ENCODE assay signal across 8 cellular contexts in the genomic region with DNA sequence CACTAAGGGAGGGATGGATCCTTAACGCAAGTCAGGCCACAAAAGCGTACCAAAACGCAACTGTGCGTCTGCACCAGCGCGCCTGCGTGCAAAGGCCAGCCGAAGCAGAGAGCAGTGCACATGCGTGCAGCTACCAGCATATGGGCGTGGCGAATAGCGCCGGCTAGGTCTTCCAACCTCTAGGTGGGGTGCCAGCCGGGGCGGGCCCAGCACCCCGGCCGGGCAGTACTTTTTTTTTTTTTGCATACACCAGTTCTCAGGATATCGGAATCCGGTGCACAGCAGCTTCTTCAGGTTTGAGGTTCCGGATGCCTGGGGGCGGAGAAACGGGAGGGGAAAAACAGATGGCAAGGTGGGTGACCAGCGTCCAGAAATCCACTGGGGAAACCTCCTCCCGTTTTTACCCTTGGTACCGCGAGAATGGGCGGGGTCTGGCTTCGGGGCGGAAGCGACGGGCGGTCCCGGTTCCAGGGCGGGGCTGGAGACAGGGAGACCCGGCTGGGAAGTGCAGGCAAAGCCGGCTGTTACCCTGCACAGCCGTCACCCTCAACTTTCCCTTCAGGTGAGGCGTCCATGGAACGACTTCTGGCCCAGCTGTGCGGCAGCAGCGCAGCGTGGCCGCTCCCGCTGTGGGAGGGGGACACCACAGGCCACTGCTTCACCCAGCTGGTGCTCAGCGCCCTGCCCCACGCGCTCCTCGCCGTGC. TPM values are rescaled to one million over a fixed set of nuclear protein-coding genes. Genes with fewer than 3 reads are reported as not detected.
DNase-seq lines count a peak whose midpoint lies in the region; ATAC-seq, FAIRE-seq and TF ChIP-seq lines count a peak whose summit lies in the region.

A gene with protein sequence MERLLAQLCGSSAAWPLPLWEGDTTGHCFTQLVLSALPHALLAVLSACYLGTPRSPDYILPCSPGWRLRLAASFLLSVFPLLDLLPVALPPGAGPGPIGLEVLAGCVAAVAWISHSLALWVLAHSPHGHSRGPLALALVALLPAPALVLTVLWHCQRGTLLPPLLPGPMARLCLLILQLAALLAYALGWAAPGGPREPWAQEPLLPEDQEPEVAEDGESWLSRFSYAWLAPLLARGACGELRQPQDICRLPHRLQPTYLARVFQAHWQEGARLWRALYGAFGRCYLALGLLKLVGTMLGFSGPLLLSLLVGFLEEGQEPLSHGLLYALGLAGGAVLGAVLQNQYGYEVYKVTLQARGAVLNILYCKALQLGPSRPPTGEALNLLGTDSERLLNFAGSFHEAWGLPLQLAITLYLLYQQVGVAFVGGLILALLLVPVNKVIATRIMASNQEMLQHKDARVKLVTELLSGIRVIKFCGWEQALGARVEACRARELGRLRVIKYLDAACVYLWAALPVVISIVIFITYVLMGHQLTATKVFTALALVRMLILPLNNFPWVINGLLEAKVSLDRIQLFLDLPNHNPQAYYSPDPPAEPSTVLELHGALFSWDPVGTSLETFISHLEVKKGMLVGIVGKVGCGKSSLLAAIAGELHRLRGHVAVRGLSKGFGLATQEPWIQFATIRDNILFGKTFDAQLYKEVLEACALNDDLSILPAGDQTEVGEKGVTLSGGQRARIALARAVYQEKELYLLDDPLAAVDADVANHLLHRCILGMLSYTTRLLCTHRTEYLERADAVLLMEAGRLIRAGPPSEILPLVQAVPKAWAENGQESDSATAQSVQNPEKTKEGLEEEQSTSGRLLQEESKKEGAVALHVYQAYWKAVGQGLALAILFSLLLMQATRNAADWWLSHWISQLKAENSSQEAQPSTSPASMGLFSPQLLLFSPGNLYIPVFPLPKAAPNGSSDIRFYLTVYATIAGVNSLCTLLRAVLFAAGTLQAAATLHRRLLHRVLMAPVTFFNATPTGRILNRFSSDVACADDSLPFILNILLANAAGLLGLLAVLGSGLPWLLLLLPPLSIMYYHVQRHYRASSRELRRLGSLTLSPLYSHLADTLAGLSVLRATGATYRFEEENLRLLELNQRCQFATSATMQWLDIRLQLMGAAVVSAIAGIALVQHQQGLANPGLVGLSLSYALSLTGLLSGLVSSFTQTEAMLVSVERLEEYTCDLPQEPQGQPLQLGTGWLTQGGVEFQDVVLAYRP (N-terminal part only) (plus strand): TSS at position 136 of the 706 bp plus-strand sequence. CDS start 438 bp downstream, at position 574.

- peak within 1 kb of the TSS; percentile 54 to 96 (median 91) for H3K4me3 ChIP-seq in keratinocyte (ENCODE audit: control insufficient read depth in 2 of 3, extremely low read depth in 1 of 3, insufficient read depth in 2 of 3, low read depth in 1 of 3, low read length in 3 of 3)

- DNase-seq in Ammon's horn (ENCODE audit: low spot score) (peak; percentile 96), NCI-H460 (ENCODE audit: extremely low read depth, low read depth) (peak; percentile 88), cerebellar nuclear complex (lab: John Stamatoyannopoulos, UW) (peak; percentile 81 to 87), keratinocyte (ENCODE audit: low read depth, low spot score) (peak; percentile 84)
- peak; percentile 95 for DNase-seq in activated CD4-positive, CD25-positive, alpha-beta regulatory T cell treated with anti-CD3 and anti-CD28 coated beads, Interleukin-2, amount 50 U/mL, for 72 hours
- peak; percentile 87 to 88 for DNase-seq in stimulated activated CD4-positive, alpha-beta T cell treated with anti-CD3 and anti-CD28 coated beads, Interleukin-15, amount 100 ng/mL, for 1 hour (ENCODE audit: low read depth in 1 of 2, low spot score in 1 of 2)

- no peaks in the 10 kb centered on the region for H3K9me3 ChIP-seq in keratinocyte (ENCODE audit: control insufficient read depth, low read depth, low read length)

- H3K27me3 ChIP-seq in keratinocyte (ENCODE audit: control insufficient read depth, extremely low read depth, insufficient read depth, low read length), result no peaks in the 10 kb centered on the region

- H3K4me1 ChIP-seq in keratinocyte (ENCODE audit: control insufficient read depth, extremely low read depth, insufficient read depth, low read length), result peaks cover 15% of the 10 kb centered on the region

- peak; percentile 93 for FAIRE-seq in keratinocyte (lab: Jason Lieb, UNC)

- H3K79me2 ChIP-seq in keratinocyte (ENCODE audit: control insufficient read depth, insufficient read depth, low read length), result peaks cover 35% of the 10 kb centered on the region

- dilution Hi-C loops in keratinocyte (cut with MboI; ENCODE audit: extremely low pct_ligation_motif_present, low sequenced_read_pairs), result no loop called here

- H3K9ac ChIP-seq in keratinocyte (ENCODE audit: control insufficient read depth, extremely low read depth, insufficient read depth, low read length), result peak within 1 kb of the TSS; percentile 91

- no peaks in the 10 kb centered on the region for H3K9me1 ChIP-seq in keratinocyte (ENCODE audit: control insufficient read depth, extremely low read depth, insufficient read depth, low read length)

- peak within 1 kb of the TSS; percentile 73 for H3K27ac ChIP-seq in keratinocyte (ENCODE audit: control insufficient read depth, insufficient read depth, low read length)

- peaks cover 8 to 17% of the 10 kb centered on the region in 2 experiments for H3K36me3 ChIP-seq in keratinocyte (ENCODE audit: control insufficient read depth in 2 of 2, extremely low read depth in 1 of 2, insufficient read depth in 2 of 2, low read length in 2 of 2)

- TF ChIP-seq CTCF in keratinocyte (optimal IDR thresholded peaks at IDR 0.05 in 1 of 3, IDR thresholded peaks at IDR 0.05 in 1 of 3, conservative IDR thresholded peaks at IDR 0.05 in 1 of 3; ENCODE audit: extremely low read depth in 1 of 3, insufficient read depth in 2 of 3, low read length in 3 of 3), result peak; percentile 42 to 65 (median 55)

- H2AFZ ChIP-seq in keratinocyte (ENCODE audit: control insufficient read depth, low read length), result peak within 1 kb of the TSS; percentile 94

- ATAC-seq in GM19043 (IDR thresholded peaks at IDR 0.05; ENCODE audit: low read depth, unreplicated experiment) (peak; percentile 91), HG03378 (IDR thresholded peaks at IDR 0.05; ENCODE audit: unreplicated experiment) (peak; percentile 89)

- H4K20me1 ChIP-seq in keratinocyte (ENCODE audit: control insufficient read depth, extremely low read depth, insufficient read depth, low read length), result no peaks in the 10 kb centered on the region

- H3K4me2 ChIP-seq in keratinocyte (ENCODE audit: control insufficient read depth, extremely low read depth, insufficient read depth, low read depth, low read length), result peak within 1 kb of the TSS; percentile 85

RNA-seq across cellular contexts. Expression of the gene that starts here (rescaled TPM):
- 6.9 and 9.1 TPM in 2 replicates for total RNA-seq in NCI-H460 (2014; rRNA removed; shearing (Covaris generic))
- polyA plus RNA-seq in NCI-H460 (2014; cell fraction: nucleus; rRNA removed), result 19.3 and 22.2 TPM in 2 replicates
- 17.9 to 30.1 TPM (median 23.0 TPM) in 3 replicates for polyA plus RNA-seq in keratinocyte
- polyA plus RNA-seq in keratinocyte (2011; ENCODE audit: low read depth), result 3.5 TPM
- 9.9 and 14.6 TPM in 2 replicates for polyA plus RNA-seq in keratinocyte (2011; cell fraction: cytosol; rRNA removed)
- polyA plus RNA-seq in keratinocyte (2011; cell fraction: nucleus; rRNA removed), result 103 and 119 TPM in 2 replicates
- 13.7 and 28.9 TPM in 2 replicates for polyA plus RNA-seq in keratinocyte (2012; ENCODE audit: low replicate concordance)
- polyA minus RNA-seq in keratinocyte, result 33.9 to 46.4 TPM (median 35.0 TPM) in 3 replicates
- polyA minus RNA-seq in keratinocyte (2011; cell fraction: cytosol; rRNA and poly(A)+ RNA removed), result 29.9 TPM
- 84.7 and 90.7 TPM in 2 replicates for polyA minus RNA-seq in keratinocyte (2011; cell fraction: nucleus; rRNA and poly(A)+ RNA removed)

Comparison
In these comparisons a context has a peak if more than half of its experiments do, and no peak if none do; other contexts are left out.
1. Peak in every context shown above with its lines: DNase-seq, ATAC-seq, H3K4me3 ChIP-seq and H3K27ac ChIP-seq.